Comparison of ENCODE assay signal across 9 cellular contexts in genomic region chr15:71784719-71785118, GRCh38. TPM values are rescaled to one million over a fixed set of nuclear protein-coding genes. Genes with fewer than 3 reads are reported as not detected.
A peak's percentile ranks its signal among the peaks of the same experiment; 100 is the strongest.
DNase-seq lines count a peak whose midpoint lies in the region; ATAC-seq and TF ChIP-seq lines count a peak whose summit lies in the region.
"Had no signal": no experiment of that assay in that cellular context is flagged by ENCODE, and none has a peak within 500 bp of the region (broad histone marks: within the 10 kb centered on the region; RNA-seq: fewer than 3 reads in every experiment).

No MANE protein-coding gene starts in this region.

- H3K4me1 ChIP-seq in uterus, result no peaks in the 10 kb centered on the region

- H3K4me3 ChIP-seq in uterus, result no peak overlapping the region
- H3K4me3 ChIP-seq: thoracic aorta had no signal

- no peak for ATAC-seq in activated T-cell treated with anti-CD3 and anti-CD28 coated beads, Interleukin-2, amount 50 U/mL, for 72 hours (replicated peaks in 1 of 2)

- no peaks in the 10 kb centered on the region for H3K9me3 Mint-ChIP-seq in activated T-cell treated with anti-CD3 and anti-CD28 coated beads, Interleukin-2, amount 50 U/mL, for 72 hours

- H3K4me3 Mint-ChIP-seq in activated T-cell treated with anti-CD3 and anti-CD28 coated beads, Interleukin-2, amount 50 U/mL, for 72 hours, result no peak overlapping the region

- H3K27me3 Mint-ChIP-seq in activated T-cell treated with anti-CD3 and anti-CD28 coated beads, Interleukin-2, amount 50 U/mL, for 72 hours (ENCODE audit: low read depth), result peaks cover 40% of the 10 kb centered on the region

- H3K4me1 Mint-ChIP-seq in activated T-cell treated with anti-CD3 and anti-CD28 coated beads, Interleukin-2, amount 50 U/mL, for 72 hours (ENCODE audit: low read depth), result peaks cover 17% of the 10 kb centered on the region

- intact Hi-C loops in uterus (cut with DNase I; ENCODE audit: low total_unique reads), result no loop called here

- DNase-seq in GM13977 (ENCODE audit: low spot score) (no peak), islet precursor cell (peak; percentile 47), cortex of kidney (lab: John Stamatoyannopoulos, UW) (no peak), uterus (no peak)
- peak; percentile 15 to 18 for DNase-seq in activated T-cell treated with anti-CD3 and anti-CD28 coated beads, Interleukin-2, amount 50 U/mL, for 72 hours
- DNase-seq in activated CD4-positive, CD25-positive, alpha-beta regulatory T cell (lab: John Stamatoyannopoulos, UW), result no peak
- DNase-seq in stimulated activated naive CD4-positive, alpha-beta T cell (lab: John Stamatoyannopoulos, UW), result no peak

- H3K36me3 Mint-ChIP-seq in activated T-cell treated with anti-CD3 and anti-CD28 coated beads, Interleukin-2, amount 50 U/mL, for 72 hours (ENCODE audit: insufficient read depth in 2 of 2), result no peaks in the 10 kb centered on the region

- H3K27ac Mint-ChIP-seq in activated T-cell treated with anti-CD3 and anti-CD28 coated beads, Interleukin-2, amount 50 U/mL, for 72 hours, result no peak overlapping the region

- TF ChIP-seq CTCF in C4-2B (conservative IDR thresholded peaks at IDR 0.05), result peak; percentile 73
- peak; percentile 31 for TF ChIP-seq CTCF in GM13977 (IDR thresholded peaks at IDR 0.05; ENCODE audit: extremely low read depth, insufficient read depth, missing control alignments)
- no peak for TF ChIP-seq CTCF in uterus (IDR thresholded peaks at IDR 0.05)

- no peak overlapping the region for H3K27ac ChIP-seq in C4-2B
- H3K27ac ChIP-seq in uterus, result no peak overlapping the region
- H3K27ac ChIP-seq: thoracic aorta had no signal

- H3K36me3 ChIP-seq in uterus, result no peaks in the 10 kb centered on the region
- H3K36me3 ChIP-seq: thoracic aorta had no signal

- in situ Hi-C loops in GM13977 (cut with MboI; ENCODE audit: low pct_unique_long_range_greater_than_20kb, low sequenced_read_pairs, unreplicated experiment), result no loop called here

- H3K9me3 ChIP-seq in uterus, result no peaks in the 10 kb centered on the region
- H3K9me3 ChIP-seq: thoracic aorta had no signal

- no peaks in the 10 kb centered on the region for H3K27me3 ChIP-seq in uterus

- TF ChIP-seq POLR2A in uterus (IDR thresholded peaks at IDR 0.05), result no peak

RNA-seq across cellular contexts. Expression of gene NR2E3, which starts 25.6 kb away (rescaled TPM):
- not detected for total RNA-seq in activated T-cell treated with anti-CD3 and anti-CD28 coated beads, Interleukin-2, amount 50 U/mL, for 72 hours
- under 1 TPM in 1 of 4 donors, not detected in 3; 0.41 TPM for total RNA-seq in uterus

Comparison
In these comparisons a context has a peak if more than half of its experiments do, and no peak if none do; other contexts are left out.
1. CTCF ChIP-seq: peak in C4-2B (single experiment) and GM13977 (single experiment); none in uterus (0 of 4).
2. DNase-seq: peak in activated T-cell treated with anti-CD3 and anti-CD28 coated beads, Interleukin-2, amount 50 U/mL, for 72 hours (2 of 2) and islet precursor cell (single experiment); none in GM13977 (single experiment), cortex of kidney (single experiment), uterus (0 of 2), activated CD4-positive, CD25-positive, alpha-beta regulatory T cell (0 of 4) and stimulated activated naive CD4-positive, alpha-beta T cell (0 of 6).